ENCODE assay signal across 8 cellular contexts in the genomic region with DNA sequence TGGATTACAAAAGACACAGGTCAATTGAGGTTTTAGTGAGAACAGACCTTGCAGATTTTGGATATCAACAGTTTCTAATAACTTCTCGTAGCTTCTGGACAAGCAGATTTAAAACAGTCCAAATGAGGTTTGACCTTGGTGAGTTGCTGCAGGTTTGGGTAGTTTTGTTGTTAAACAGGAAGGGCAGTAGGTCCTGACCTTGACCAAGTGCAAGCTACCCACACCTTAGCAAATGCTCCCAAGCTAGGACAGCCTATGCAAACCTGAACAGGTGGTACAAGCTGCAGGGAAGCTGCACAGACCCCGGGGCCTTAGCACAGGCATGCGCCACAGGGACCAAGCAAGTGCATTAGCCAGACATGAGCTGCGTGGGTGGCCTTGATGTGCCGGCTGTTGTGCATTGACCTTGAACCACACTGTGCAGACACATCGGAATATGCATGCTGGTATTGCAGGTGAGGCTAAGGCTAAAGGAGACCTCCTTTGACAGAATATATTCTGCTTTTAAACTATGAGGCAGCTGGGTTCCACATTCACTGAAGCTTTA.
"Had no signal": no experiment of that assay in that cellular context is flagged by ENCODE, and none has a peak within 500 bp of the region (broad histone marks: within the 10 kb centered on the region; RNA-seq: fewer than 3 reads in every experiment).

No MANE protein-coding gene starts in this region.

- ATAC-seq: GM12878 had no signal

- FAIRE-seq: G401.6, GM12878, GM12891, GM12892, GM18507, GM19239 had no signal

- H3K4me3 ChIP-seq: GM12878 had no signal

- DNase-seq: GDM1, GF-D8 had no signal
